20 cellular contexts compared by ENCODE assay signal in the genomic region with DNA sequence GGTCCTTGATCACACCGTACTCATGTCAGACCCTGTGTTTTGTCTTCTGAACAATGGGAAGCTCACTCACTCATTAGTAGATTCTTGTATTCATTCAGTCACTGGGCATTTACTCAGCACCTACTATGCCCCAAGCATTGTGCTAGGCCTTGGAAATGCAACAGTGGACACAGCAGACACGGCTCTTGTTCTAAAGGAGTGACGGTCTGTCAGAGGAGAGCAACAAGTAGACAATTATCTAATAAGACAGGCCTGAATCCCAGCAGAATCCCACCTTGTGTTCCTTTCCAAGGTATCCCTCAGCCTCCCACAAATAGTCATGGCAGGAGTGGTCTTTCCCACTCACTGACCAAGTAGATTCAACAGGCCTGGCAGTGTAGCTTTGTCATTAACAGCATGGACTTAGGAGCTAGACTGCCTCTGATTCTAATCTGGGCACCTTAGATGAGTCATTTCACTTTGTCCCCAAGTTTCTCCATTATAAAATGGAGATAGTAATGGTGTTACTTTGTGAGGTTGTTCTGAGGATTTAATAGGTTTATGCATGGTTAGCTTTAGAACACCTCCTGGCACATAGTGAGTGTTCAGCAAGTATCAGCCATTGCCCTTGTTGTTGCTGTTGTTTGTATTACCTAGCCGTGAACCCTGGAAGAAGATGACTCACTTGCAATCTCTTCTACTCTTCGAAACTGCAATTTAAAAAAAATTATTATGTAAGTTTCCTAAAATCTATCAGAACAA.
DNase-seq lines count a peak whose midpoint lies in the region; ATAC-seq, FAIRE-seq and TF ChIP-seq lines count a peak whose summit lies in the region.
"Had no signal": no experiment of that assay in that cellular context is flagged by ENCODE, and none has a peak within 500 bp of the region (broad histone marks: within the 10 kb centered on the region; RNA-seq: fewer than 3 reads in every experiment).

No MANE protein-coding gene starts in this region.

- H3K4me3 Mint-ChIP-seq in nephron = no peak overlapping the region
- H3K4me3 Mint-ChIP-seq: activated T-helper 17 cell treated with anti-CD3 and anti-CD28 coated beads, Interleukin-2, amount 50 U/mL, for 72 hours; CD4-positive, alpha-beta memory T cell; memory B cell had no signal

- peaks cover 41% of the 10 kb centered on the region for H3K4me1 Mint-ChIP-seq in nephron

- H3K9me3 Mint-ChIP-seq in nephron = no peaks in the 10 kb centered on the region
- H3K9me3 Mint-ChIP-seq: activated T-helper 17 cell treated with anti-CD3 and anti-CD28 coated beads, Interleukin-2, amount 50 U/mL, for 72 hours; memory B cell had no signal

- H3K27ac Mint-ChIP-seq in nephron = peak overlapping the region in 2 of 3 experiments; percentile 28 to 84
- H3K27ac Mint-ChIP-seq: activated T-helper 17 cell treated with anti-CD3 and anti-CD28 coated beads, Interleukin-2, amount 50 U/mL, for 72 hours; CD4-positive, alpha-beta memory T cell; memory B cell had no signal

- intact Hi-C loops in posterior cingulate gyrus (cut with DNase I) = no loop called here

- no peak for TF ChIP-seq CTCF in epithelial cell of proximal tubule (conservative IDR thresholded peaks at IDR 0.05; ENCODE audit: low read depth, low read length)
- TF ChIP-seq CTCF in nephron (IDR thresholded peaks at IDR 0.05; ENCODE audit: unreplicated experiment in 3 of 3) = no peak

- no peak overlapping the region for H3K4me3 ChIP-seq in epithelial cell of proximal tubule (ENCODE audit: low read depth, low read length)
- H3K4me3 ChIP-seq: thyroid gland had no signal

- DNase-seq in AG08395 (ENCODE audit: low spot score) (peak; percentile 25), RCC 7860 (ENCODE audit: low spot score) (peak; percentile 11), epithelial cell of proximal tubule (ENCODE audit: low read depth) (peak; percentile 63), NCI-H1417 treated with DMSO at 0.1 percent for 48 hours (lab: John Stamatoyannopoulos, UW) (no peak), NCI-H2029 treated with DMSO at 0.1 percent for 48 hours (lab: John Stamatoyannopoulos, UW) (no peak), posterior cingulate gyrus (no peak)
- DNase-seq: amniotic stem cell; CD4-positive, alpha-beta memory T cell; dermis blood vessel endothelial cell; GOT3; MM.1S; NCI-H2081 treated with DMSO at 0.1 percent for 48 hours; NCI-H748 treated with DMSO at 0.1 percent for 48 hours; right cardiac atrium; stimulated activated CD4-positive, alpha-beta T cell treated with anti-CD3 and anti-CD28 coated beads, Interleukin-4, amount 100 ng/mL, for 1 hour; thyroid gland had no signal

- peaks cover 16% of the 10 kb centered on the region for H3K36me3 Mint-ChIP-seq in nephron (ENCODE audit: low read depth)
- H3K36me3 Mint-ChIP-seq: CD4-positive, alpha-beta memory T cell; memory B cell had no signal

- no peak for FAIRE-seq in RCC 7860 (lab: Jason Lieb, UNC)

- ATAC-seq in GM18909 (IDR thresholded peaks at IDR 0.05; ENCODE audit: poor library complexity, unreplicated experiment) = no peak
- ATAC-seq: activated T-helper 17 cell treated with anti-CD3 and anti-CD28 coated beads, Interleukin-2, amount 50 U/mL, for 72 hours had no signal

- H3K27me3 Mint-ChIP-seq in nephron (ENCODE audit: low read depth) = no peaks in the 10 kb centered on the region
- H3K27me3 Mint-ChIP-seq: CD4-positive, alpha-beta memory T cell; memory B cell had no signal

Comparison
In these comparisons a context has a peak if more than half of its experiments do, and no peak if none do; other contexts are left out.
1. DNase-seq: peak in AG08395 (single experiment), RCC 7860 (single experiment) and epithelial cell of proximal tubule (single experiment); none in NCI-H1417 treated with DMSO at 0.1 percent for 48 hours (single experiment), NCI-H2029 treated with DMSO at 0.1 percent for 48 hours (single experiment) and posterior cingulate gyrus (0 of 10).